Comparison of ENCODE assay signal across 26 cellular contexts in the genomic region with DNA sequence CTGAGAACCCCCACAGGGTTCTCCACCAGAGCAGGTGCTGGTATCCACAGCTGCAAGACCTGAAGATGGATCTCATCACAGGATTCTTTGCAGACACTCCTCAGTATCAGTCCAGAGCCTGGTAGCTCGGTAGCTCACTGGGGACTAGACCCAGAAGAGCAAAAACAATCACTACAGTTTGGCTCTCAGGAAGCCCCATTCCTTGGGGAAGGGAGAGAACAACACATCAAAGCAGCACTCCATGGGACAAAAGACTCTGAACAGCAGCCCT. TPM values are rescaled to one million over a fixed set of nuclear protein-coding genes. Genes with fewer than 3 reads are reported as not detected.
DNase-seq lines count a peak whose midpoint lies in the region; ATAC-seq and TF ChIP-seq lines count a peak whose summit lies in the region.
"Had no signal": no experiment of that assay in that cellular context is flagged by ENCODE, and none has a peak within 500 bp of the region (broad histone marks: within the 10 kb centered on the region; RNA-seq: fewer than 3 reads in every experiment).

No MANE protein-coding gene starts in this region.

- no CpG with 5 or more reads among the region's 1 CpG for WGBS in mesendoderm (ENCODE audit: extremely low coverage, insufficient coverage, low lambda C conversion rate)

- peaks cover 8% of the 10 kb centered on the region for H3K4me1 ChIP-seq in BLaER1
- H3K4me1 ChIP-seq in HEK293 (ENCODE audit: control insufficient read depth, insufficient read depth, low read length): no peaks in the 10 kb centered on the region
- H3K4me1 ChIP-seq in PC-3 (ENCODE audit: insufficient read depth, low read length): peaks cover 24% of the 10 kb centered on the region
- no peaks in the 10 kb centered on the region for H3K4me1 ChIP-seq in mesendoderm (ENCODE audit: control insufficient read depth, low read depth, low read length)
- H3K4me1 ChIP-seq: BE2C had no signal

- H3K27ac ChIP-seq in BLaER1 (no peak overlapping the region), HEK293 (ENCODE audit: extremely low read depth, low read depth, low read length) (no peak overlapping the region), PC-3 (ENCODE audit: low read length) (peak overlapping the region; percentile 82), mesendoderm (ENCODE audit: low read depth, low read length) (peak overlapping the region; percentile 14)

- peak overlapping the region; percentile 62 for H3K18ac ChIP-seq in mesendoderm (ENCODE audit: low read length)

- H3K9me3 Mint-ChIP-seq in effector memory CD8-positive, alpha-beta T cell: no peaks in the 10 kb centered on the region

- CTCF ChIA-PET in HEK293 (lab: Yijun Ruan, JAX) (no interaction called here), PC-3 (lab: Charles Lee) (no interaction called here)

- peak overlapping the region; percentile 6 for H3K4ac ChIP-seq in mesendoderm (ENCODE audit: low read depth, low read length)

- no peak overlapping the region for H3K4me3 ChIP-seq in BLaER1
- no peak overlapping the region for H3K4me3 ChIP-seq in HEK293 (ENCODE audit: low read depth, low read length)
- H3K4me3 ChIP-seq in PC-3 (ENCODE audit: low read length): no peak overlapping the region
- H3K4me3 ChIP-seq in mesendoderm (ENCODE audit: low read length): no peak overlapping the region
- H3K4me3 ChIP-seq: GM12878 had no signal

- H3K27me3 ChIP-seq in BLaER1: no peaks in the 10 kb centered on the region
- no peaks in the 10 kb centered on the region for H3K27me3 ChIP-seq in PC-3 (ENCODE audit: low read length)
- no peaks in the 10 kb centered on the region for H3K27me3 ChIP-seq in mesendoderm (ENCODE audit: insufficient read depth, low read length, poor library complexity)
- H3K27me3 ChIP-seq: BE2C had no signal

- H3K9me2 ChIP-seq in PC-3 (replicated peaks; ENCODE audit: low read length): no peaks in the 10 kb centered on the region

- H3F3A ChIP-seq in PC-3 (ENCODE audit: low read length, unreplicated experiment): no peaks in the 10 kb centered on the region

- BruUV-seq in PC-3 (replicated peaks; lab: Mats Ljungman, UMichigan): no TSS peak

- no peak overlapping the region for H2BK15ac ChIP-seq in mesendoderm (replicated peaks; ENCODE audit: low read depth)

- H3K9me3 ChIP-seq in BLaER1 (peaks cover 17% of the 10 kb centered on the region), HEK293 (ENCODE audit: control insufficient read depth, insufficient read depth, low read depth, low read length) (no peaks in the 10 kb centered on the region), PC-3 (ENCODE audit: low read length) (no peaks in the 10 kb centered on the region)
- H3K9me3 ChIP-seq: BE2C had no signal

- no peak overlapping the region for H3K9ac ChIP-seq in BLaER1
- no peak overlapping the region for H3K9ac ChIP-seq in PC-3 (ENCODE audit: low read length)
- H3K9ac ChIP-seq in mesendoderm (ENCODE audit: low read length): no peak overlapping the region

- no peaks in the 10 kb centered on the region for H3K27me3 Mint-ChIP-seq in effector memory CD8-positive, alpha-beta T cell

- H3K79me2 ChIP-seq in PC-3 (ENCODE audit: low read length) (no peaks in the 10 kb centered on the region), mesendoderm (ENCODE audit: control insufficient read depth, insufficient read depth, low read length) (no peaks in the 10 kb centered on the region)

- no peaks in the 10 kb centered on the region for H3K79me1 ChIP-seq in mesendoderm (ENCODE audit: low read length)

- H2BK120ac ChIP-seq in mesendoderm (ENCODE audit: low read depth, low read length): peak overlapping the region; percentile 14

- H3K56ac ChIP-seq in mesendoderm (ENCODE audit: low read length): no peak overlapping the region

- no peak overlapping the region for H3K4me3 Mint-ChIP-seq in effector memory CD8-positive, alpha-beta T cell

- no peaks in the 10 kb centered on the region for H3K4me1 Mint-ChIP-seq in effector memory CD8-positive, alpha-beta T cell (ENCODE audit: low read depth in 2 of 2)

- ATAC-seq in PC-3: no peak
- ATAC-seq in effector memory CD8-positive, alpha-beta T cell (replicated peaks): no peak
- ATAC-seq: GM12878, HepG2, Panc1 had no signal

- H3K23ac ChIP-seq in mesendoderm (ENCODE audit: low read length): no peak overlapping the region

- no peak overlapping the region for H4K5ac ChIP-seq in mesendoderm (ENCODE audit: low read length)

- no peak overlapping the region for H4K8ac ChIP-seq in mesendoderm (ENCODE audit: low read depth, low read length)

- H3K36me3 ChIP-seq in BLaER1 (no peaks in the 10 kb centered on the region), HEK293 (ENCODE audit: control insufficient read depth in 2 of 2, insufficient read depth in 1 of 2, low read length in 2 of 2) (no peaks in the 10 kb centered on the region), PC-3 (ENCODE audit: low read depth, low read length) (no peaks in the 10 kb centered on the region), mesendoderm (ENCODE audit: control insufficient read depth, insufficient read depth, low read length) (no peaks in the 10 kb centered on the region)
- H3K36me3 ChIP-seq: BE2C had no signal

- peak overlapping the region; percentile 36; the same call in 1 of the 2 replicates for H3K4me2 ChIP-seq in BLaER1
- H3K4me2 ChIP-seq in PC-3 (ENCODE audit: low read length): peak overlapping the region; percentile 74
- H3K4me2 ChIP-seq in mesendoderm (ENCODE audit: low read length): no peak overlapping the region

- H4K20me1 ChIP-seq in BLaER1: no peaks in the 10 kb centered on the region
- no peaks in the 10 kb centered on the region for H4K20me1 ChIP-seq in PC-3 (ENCODE audit: low read length)

- intact Hi-C loops in PC-3 (cut with micrococcal nuclease): no loop called here

- POLR2A ChIA-PET in HEK293 (lab: Yijun Ruan, JAX) (no interaction called here), PC-3 (lab: Charles Lee; ENCODE audit: unreplicated experiment) (no interaction called here)

- H3K27ac Mint-ChIP-seq in effector memory CD8-positive, alpha-beta T cell: no peak overlapping the region

- peak overlapping the region; percentile 82 for H2AK5ac ChIP-seq in mesendoderm (ENCODE audit: low read length)

- TF ChIP-seq CTCF in HEK293 (tag by site-specific recombination; IDR thresholded peaks at IDR 0.05) (no peak), PC-3 (conservative IDR thresholded peaks at IDR 0.05; ENCODE audit: low read depth, low read length) (no peak)

- no peak for DNase-seq in PC-3
- no peak for DNase-seq in mesendoderm
- DNase-seq in effector memory CD8-positive, alpha-beta T cell: no peak
- DNase-seq in NCI-H187 treated with DMSO at 0.1 percent for 48 hours (lab: John Stamatoyannopoulos, UW): no peak
- DNase-seq in NCI-H446 treated with DMSO at 0.1 percent for 48 hours (lab: John Stamatoyannopoulos, UW): no peak
- no peak for DNase-seq in DMS114 treated with DMSO at 0.1 percent for 48 hours (lab: John Stamatoyannopoulos, UW; ENCODE audit: unreplicated experiment)
- DNase-seq: 8988T; ACHN; BE2C; NCI-H1048; NCI-H1417; NCI-H1694 treated with DMSO at 0.1 percent for 48 hours; NCI-H2081 treated with DMSO at 0.1 percent for 48 hours; NCI-H2171; NCI-H524; NCI-H774; NK-92 treated with Interleukin-12 subunit alpha and Interleukin-12 subunit beta, amount 100 ng/mL, for 24 hours; SHP77 treated with DMSO at 0.1 percent for 48 hours; T-helper 1 cell had no signal

- H2AFZ ChIP-seq in PC-3 (ENCODE audit: low read length): peak overlapping the region; percentile 63; the same call in 1 of the 2 replicates

- H2BK5ac ChIP-seq in mesendoderm (ENCODE audit: low read length): no peak overlapping the region

- H3K36me3 Mint-ChIP-seq in effector memory CD8-positive, alpha-beta T cell (ENCODE audit: insufficient read depth): no peaks in the 10 kb centered on the region

TF ChIP-seq in HEK293, 187 proteins besides CTCF, POLR2A, EP300 and RAD21:
- TF ChIP-seq ZIC2 (tag by site-specific recombination; IDR thresholded peaks at IDR 0.05) (peak; percentile 16; the same call in 1 of the 2 replicates), ZSCAN30 (tag by site-specific recombination; IDR thresholded peaks at IDR 0.05) (no peak), ZNF324 (tag by site-specific recombination; IDR thresholded peaks at IDR 0.05) (no peak), ZNF426 (tag by site-specific recombination; IDR thresholded peaks at IDR 0.05) (no peak), ZNF266 (tag by site-specific recombination; IDR thresholded peaks at IDR 0.05; ENCODE audit: low read depth) (no peak), ZNF747 (tag by site-specific recombination; IDR thresholded peaks at IDR 0.05) (no peak)
TF ChIP-seq in HEK293: peak in this region for 1.

RNA-seq across cellular contexts. Expression of a gene that starts 22.2 kb away (rescaled TPM):
- not detected in 2 replicates for total RNA-seq in PC-3 (2014; rRNA removed)
- polyA plus RNA-seq in mesendoderm (2013, experiment 1 of 2): 0.83 TPM
- polyA plus RNA-seq in mesendoderm (2013, experiment 2 of 2): 0.76 TPM
- total RNA-seq: GM12878, H4, HepG2, HT-29 had no signal
- polyA plus RNA-seq: GM12878, HepG2 had no signal

Comparison
In these comparisons a context has a peak if more than half of its experiments do, and no peak if none do; other contexts are left out.
1. H3K27ac ChIP-seq: peak in PC-3 (single experiment) and mesendoderm (single experiment); none in BLaER1 (single experiment) and HEK293 (single experiment).